1 cellular context compared by ENCODE assay signal in genomic region chr5:58582411-58583393, GRCh38.
TF ChIP-seq lines count a peak whose summit lies in the region.

Gene RAB3C (plus strand): TSS chr5:58583075. CDS start chr5:58583209, 134 bp downstream.

TF ChIP-seq in HepG2, 621 proteins besides CTCF, POLR2A, EP300 and RAD21 (continued from another document and continues in another):
- TF ChIP-seq ZNF782 (CRISPR knock-in tag; IDR thresholded peaks at IDR 0.05; ENCODE audit: borderline replicate concordance) (peak; percentile 68; the same call in 1 of the 2 replicates), SOX6 (IDR thresholded peaks at IDR 0.05) (no peak), SOX6 (CRISPR knock-in tag; IDR thresholded peaks at IDR 0.05) (peak; percentile 22; the same call in 1 of the 2 replicates), NFKBIZ (CRISPR knock-in tag; IDR thresholded peaks at IDR 0.05) (no peak), ZFP62 (CRISPR knock-in tag; IDR thresholded peaks at IDR 0.05) (no peak), HMGXB3 (CRISPR knock-in tag; IDR thresholded peaks at IDR 0.05; ENCODE audit: borderline replicate concordance) (peak; percentile 83; the same call in 1 of the 2 replicates), NKX3-1 (CRISPR knock-in tag; IDR thresholded peaks at IDR 0.05) (no peak), MAX (IDR thresholded peaks at IDR 0.05) (peak; percentile 80), SP140L (CRISPR knock-in tag; IDR thresholded peaks at IDR 0.05; ENCODE audit: borderline replicate concordance) (no peak), ARNT (IDR thresholded peaks at IDR 0.05) (no peak), MAZ (IDR thresholded peaks at IDR 0.05; ENCODE audit: borderline replicate concordance, low read depth, low read length) (no peak), MAZ (CRISPR knock-in tag; IDR thresholded peaks at IDR 0.05; ENCODE audit: low read depth) (no peak; the same call in 1 of the 2 replicates), DMAP1 (CRISPR knock-in tag; IDR thresholded peaks at IDR 0.05) (peak; percentile 29; the same call in 1 of the 2 replicates), SOX13 (IDR thresholded peaks at IDR 0.05) (no peak), SOX13 (CRISPR knock-in tag; conservative IDR thresholded peaks at IDR 0.05 in 1 of 2, IDR thresholded peaks at IDR 0.05 in 1 of 2) (no peak), KLF16 (CRISPR knock-in tag; IDR thresholded peaks at IDR 0.05) (0 out of 4 replicates have a peak, but pooled peaks of 1 of the 2 experiments have one; percentile 49), ZNF142 (CRISPR knock-in tag; IDR thresholded peaks at IDR 0.05) (no peak), ZBTB39 (CRISPR knock-in tag; IDR thresholded peaks at IDR 0.05) (no peak), ZFX (CRISPR knock-in tag; IDR thresholded peaks at IDR 0.05; ENCODE audit: low read depth) (peak; percentile 70), MYNN (CRISPR knock-in tag; IDR thresholded peaks at IDR 0.05; ENCODE audit: low read depth) (0 out of 2 replicates have a peak, but pooled peaks have one; percentile 54), NR2F1 (CRISPR knock-in tag; IDR thresholded peaks at IDR 0.05) (no peak), ZSCAN9 (CRISPR knock-in tag; IDR thresholded peaks at IDR 0.05; ENCODE audit: borderline replicate concordance) (0 out of 2 replicates have a peak, but pooled peaks have one; percentile 38), AHR (CRISPR knock-in tag; IDR thresholded peaks at IDR 0.05) (peak; percentile 78; the same call in 1 of the 2 replicates), YY1 (IDR thresholded peaks at IDR 0.05; ENCODE audit: insufficient read depth, insufficient replicate concordance, low read depth, low read length) (peak; percentile 49), ARNT2 (CRISPR knock-in tag; IDR thresholded peaks at IDR 0.05; ENCODE audit: low read depth) (peak; percentile 70), SRSF1 (optimal IDR thresholded peaks at IDR 0.05; ENCODE audit: low read depth, low read length) (peak; percentile 82), HNF1B (CRISPR knock-in tag; IDR thresholded peaks at IDR 0.05) (peak; percentile 72), KDM1A (CRISPR knock-in tag; IDR thresholded peaks at IDR 0.05) (no peak), MIER3 (CRISPR knock-in tag; IDR thresholded peaks at IDR 0.05; ENCODE audit: borderline replicate concordance) (peak; percentile 46; the same call in 1 of the 2 replicates), MLX (CRISPR knock-in tag; IDR thresholded peaks at IDR 0.05) (no peak), GMEB2 (CRISPR knock-in tag; IDR thresholded peaks at IDR 0.05; ENCODE audit: low read depth) (peak; percentile 44; the same call in 1 of the 2 replicates), ZFP36L2 (CRISPR knock-in tag; IDR thresholded peaks at IDR 0.05) (0 out of 2 replicates have a peak, but pooled peaks have one; percentile 23), BHLHE40 (IDR thresholded peaks at IDR 0.05; ENCODE audit: low read length) (0 out of 2 replicates have a peak, but pooled peaks have one; percentile 8), SPEN (CRISPR knock-in tag; IDR thresholded peaks at IDR 0.05; ENCODE audit: low read depth) (peak; percentile 65; the same call in 1 of the 2 replicates), ARID5B (CRISPR knock-in tag; IDR thresholded peaks at IDR 0.05) (peak; percentile 59; the same call in 1 of the 2 replicates), HNRNPH1 (optimal IDR thresholded peaks at IDR 0.05; ENCODE audit: low read depth, low read length) (no peak), ZNF792 (CRISPR knock-in tag; IDR thresholded peaks at IDR 0.05) (0 out of 2 replicates have a peak, but pooled peaks have one; percentile 73), NRL (CRISPR knock-in tag; IDR thresholded peaks at IDR 0.05; ENCODE audit: borderline replicate concordance) (peak; percentile 80), SALL1 (CRISPR knock-in tag; IDR thresholded peaks at IDR 0.05) (peak; percentile 67)
